In the genomic region with DNA sequence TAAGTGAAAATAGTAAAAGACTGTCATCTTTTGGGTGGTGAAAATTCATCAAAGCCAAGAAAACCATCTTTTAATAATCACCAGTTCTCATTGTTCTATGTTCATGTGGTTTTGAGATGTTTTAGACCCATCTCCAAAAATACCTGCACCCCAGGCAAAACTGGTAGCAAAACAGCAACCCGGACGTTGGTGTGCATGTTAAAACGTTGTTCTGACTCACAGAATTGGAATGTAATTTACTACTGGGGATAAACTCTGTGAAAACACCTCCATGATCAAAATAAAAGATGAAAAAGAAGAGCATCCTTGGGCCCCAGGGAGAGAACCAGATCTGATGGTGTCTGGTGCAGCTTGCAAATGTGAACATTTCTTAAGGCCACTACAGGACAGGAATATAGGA, we compare ENCODE assay signal across 24 cellular contexts.
A peak's percentile ranks its signal among the peaks of the same experiment; 100 is the strongest.
DNase-seq lines count a peak whose midpoint lies in the region; ATAC-seq and TF ChIP-seq lines count a peak whose summit lies in the region.
"Had no signal": no experiment of that assay in that cellular context is flagged by ENCODE, and none has a peak within 500 bp of the region (broad histone marks: within the 10 kb centered on the region; RNA-seq: fewer than 3 reads in every experiment).

No MANE protein-coding gene starts in this region.

- H3K36me3 Mint-ChIP-seq in MCF 10A (ENCODE audit: insufficient read depth, unreplicated experiment) = no peaks in the 10 kb centered on the region
- H3K36me3 Mint-ChIP-seq: CD8-positive, alpha-beta T cell had no signal

- DNase-seq in MCF 10A (ENCODE audit: unreplicated experiment) (peak; percentile 29), breast epithelium (ENCODE audit: low spot score in 2 of 2) (no peak), RWPE2 (ENCODE audit: low spot score) (no peak), foreskin keratinocyte (peak; percentile 60 to 77), glomerular visceral epithelial cell (ENCODE audit: extremely low spot score) (no peak), sigmoid colon (no peak), coronary artery (ENCODE audit: low spot score) (no peak)
- DNase-seq: Caco-2; CD8-positive, alpha-beta T cell; HFFc6; IMR-90; KG1; NCI-H1092; NCI-H1417 treated with DMSO at 0.1 percent for 48 hours; NCI-H1694 treated with DMSO at 0.1 percent for 48 hours; NCI-H2081; NCI-H2227 treated with DMSO at 0.1 percent for 48 hours; NCI-H526 treated with DMSO at 0.1 percent for 48 hours had no signal

- no peaks in the 10 kb centered on the region for H3K9me3 ChIP-seq in breast epithelium
- no peaks in the 10 kb centered on the region for H3K9me3 ChIP-seq in RWPE2 (ENCODE audit: severe bottlenecking)
- H3K9me3 ChIP-seq in sigmoid colon = no peaks in the 10 kb centered on the region
- H3K9me3 ChIP-seq: Caco-2, HAP-1 had no signal

- no peaks in the 10 kb centered on the region for H3K27me3 Mint-ChIP-seq in MCF 10A (ENCODE audit: insufficient read depth, unreplicated experiment)
- H3K27me3 Mint-ChIP-seq: B cell had no signal

- POLR2A ChIA-PET in MCF 10A (lab: Yijun Ruan, JAX) = interaction anchor here (0.7 to 1.9 kb wide), 3 partner anchors 9 to 362 kb away, joined by 3 to 10 read pairs (median 4); no protein-coding TSS in a partner anchor

- H3K27ac Mint-ChIP-seq in MCF 10A (ENCODE audit: low read depth, unreplicated experiment) = no peak overlapping the region
- H3K27ac Mint-ChIP-seq: B cell; CD8-positive, alpha-beta T cell; HFFc6 had no signal

- H3K27me3 ChIP-seq in breast epithelium (no peaks in the 10 kb centered on the region), RWPE2 (ENCODE audit: insufficient read depth, poor library complexity, severe bottlenecking) (no peaks in the 10 kb centered on the region), foreskin keratinocyte (no peaks in the 10 kb centered on the region), sigmoid colon (no peaks in the 10 kb centered on the region)

- H3K36me3 ChIP-seq in breast epithelium = no peaks in the 10 kb centered on the region
- no peaks in the 10 kb centered on the region for H3K36me3 ChIP-seq in RWPE2 (ENCODE audit: low read depth)
- no peaks in the 10 kb centered on the region for H3K36me3 ChIP-seq in sigmoid colon
- H3K36me3 ChIP-seq: HAP-1 had no signal

- intact Hi-C loops in MCF 10A (cut with micrococcal nuclease) = no loop called here
- intact Hi-C loops in breast epithelium (cut with DNase I; ENCODE audit: low total_unique reads) = no loop called here
- intact Hi-C loops in sigmoid colon (cut with DNase I) = no loop called here

- 43 to 68% methylated on average over 3 of the region's 3 CpGs for WGBS in sigmoid colon, 2 donors

- no peak overlapping the region for H3K4me3 Mint-ChIP-seq in MCF 10A (ENCODE audit: unreplicated experiment)
- H3K4me3 Mint-ChIP-seq: B cell; CD8-positive, alpha-beta T cell; HFFc6 had no signal

- H3K4me1 ChIP-seq in breast epithelium (no peaks in the 10 kb centered on the region), RWPE2 (ENCODE audit: insufficient read depth, poor library complexity, severe bottlenecking) (peaks cover 9% of the 10 kb centered on the region), foreskin keratinocyte (peaks cover 7% of the 10 kb centered on the region), sigmoid colon (no peaks in the 10 kb centered on the region)
- H3K4me1 ChIP-seq: Caco-2 had no signal

- H3K9me3 Mint-ChIP-seq in MCF 10A (ENCODE audit: unreplicated experiment) = no peaks in the 10 kb centered on the region
- H3K9me3 Mint-ChIP-seq: CD8-positive, alpha-beta T cell; HFFc6 had no signal

- CTCF ChIA-PET in MCF 10A (lab: Yijun Ruan, JAX) = interaction anchor here (0.8 kb wide), 1 partner anchor 360 kb away, joined by 4 read pairs; no protein-coding TSS in a partner anchor

- no TSS peak for BruUV-seq in MCF 10A (replicated peaks; lab: Mats Ljungman, UMichigan)

- TF ChIP-seq EP300 in sigmoid colon (IDR thresholded peaks at IDR 0.05) = no peak

- TF ChIP-seq CTCF in MCF 10A (IDR thresholded peaks at IDR 0.05; ENCODE audit: unreplicated experiment) (no peak), breast epithelium (IDR thresholded peaks at IDR 0.05) (no peak), RWPE2 (IDR thresholded peaks at IDR 0.05; ENCODE audit: poor library complexity, severe bottlenecking) (no peak), foreskin keratinocyte (conservative IDR thresholded peaks at IDR 0.05) (no peak), sigmoid colon (IDR thresholded peaks at IDR 0.05) (no peak), coronary artery (IDR thresholded peaks at IDR 0.05) (no peak)

- H3K27ac ChIP-seq in breast epithelium = no peak overlapping the region
- no peak overlapping the region for H3K27ac ChIP-seq in RWPE2 (ENCODE audit: poor library complexity, severe bottlenecking)
- H3K27ac ChIP-seq in foreskin keratinocyte = no peak overlapping the region
- no peak overlapping the region for H3K27ac ChIP-seq in sigmoid colon
- no peak overlapping the region for H3K27ac ChIP-seq in coronary artery
- H3K27ac ChIP-seq: 22Rv1, C4-2B had no signal

- ATAC-seq in RWPE2 (ENCODE audit: low read depth) = peak; percentile 36; the same call in 1 of the 3 replicates
- peak; percentile 82 for ATAC-seq in foreskin keratinocyte
- no peak for ATAC-seq in SK-N-SH treated with all-trans-retinoic acid at 6 μM for 48 hours
- ATAC-seq: CD8-positive, alpha-beta T cell; Panc1 had no signal

- H3K4me3 ChIP-seq in breast epithelium (no peak overlapping the region), RWPE2 (ENCODE audit: severe bottlenecking) (no peak overlapping the region), sigmoid colon (no peak overlapping the region), coronary artery (no peak overlapping the region)
- H3K4me3 ChIP-seq: HAP-1 had no signal

- TF ChIP-seq POLR2A in breast epithelium (IDR thresholded peaks at IDR 0.05) = no peak
- no peak for TF ChIP-seq POLR2A in sigmoid colon (IDR thresholded peaks at IDR 0.05)

- H3K4me1 Mint-ChIP-seq in MCF 10A (ENCODE audit: insufficient read depth, unreplicated experiment) = peaks cover 6% of the 10 kb centered on the region
- H3K4me1 Mint-ChIP-seq: B cell had no signal

TF ChIP-seq in SK-N-SH treated with all-trans-retinoic acid at 6 μM for 48 hours, 23 proteins besides CTCF, POLR2A, EP300 and RAD21:
- no peak for TF ChIP-seq ISL1 (CRISPR knock-in tag; IDR thresholded peaks at IDR 0.05)
- no peak for TF ChIP-seq CSDC2 (CRISPR knock-in tag; IDR thresholded peaks at IDR 0.05)
- no peak for TF ChIP-seq TSHZ2 (CRISPR knock-in tag; IDR thresholded peaks at IDR 0.05)
- TF ChIP-seq GLIS3 (CRISPR knock-in tag; IDR thresholded peaks at IDR 0.05) = no peak

Comparison
In these comparisons a context has a peak if more than half of its experiments do, and no peak if none do; other contexts are left out.
1. DNase-seq: peak in MCF 10A (single experiment) and foreskin keratinocyte (2 of 2); none in breast epithelium (0 of 2), RWPE2 (single experiment), glomerular visceral epithelial cell (single experiment), sigmoid colon (single experiment) and coronary artery (single experiment).